In genomic region chr12:126191949-126192348, GRCh38 we compare ENCODE assay signal across 18 cellular contexts.
"Had no signal": no experiment of that assay in that cellular context is flagged by ENCODE, and none has a peak within 500 bp of the region (broad histone marks: within the 10 kb centered on the region; RNA-seq: fewer than 3 reads in every experiment).

No MANE protein-coding gene starts in this region.

- H3K4me3 ChIP-seq: lung, thyroid gland had no signal

- H3K27me3 ChIP-seq: thyroid gland had no signal

- H3K27ac Mint-ChIP-seq: activated CD4-positive, alpha-beta T cell treated with anti-CD3 and anti-CD28 coated beads, Interleukin-2, amount 10 ng/mL, durations not matched to agents 24 days and 14 days; activated naive CD4-positive, alpha-beta T cell treated with anti-CD3 and anti-CD28 coated beads, Interleukin-2, amount 10 ng/mL, durations not matched to agents 7 days and 5 days; activated naive CD8-positive, alpha-beta T cell treated with anti-CD3 and anti-CD28 coated beads, Interleukin-2, amount 50 U/mL, for 24 hours; nephron progenitor cell; progenitor cell of endocrine pancreas had no signal

- FAIRE-seq: kidney had no signal

- H3K36me3 ChIP-seq: breast epithelium, esophagus squamous epithelium, thyroid gland had no signal

- H3K9me3 ChIP-seq: breast epithelium, esophagus squamous epithelium, thyroid gland had no signal

- H3K36me3 Mint-ChIP-seq: activated naive CD4-positive, alpha-beta T cell treated with anti-CD3 and anti-CD28 coated beads, Interleukin-2, amount 10 ng/mL, durations not matched to agents 7 days and 5 days had no signal

- H3K4me3 Mint-ChIP-seq: activated CD4-positive, alpha-beta T cell treated with anti-CD3 and anti-CD28 coated beads, Interleukin-2, amount 10 ng/mL, durations not matched to agents 24 days and 14 days; activated naive CD4-positive, alpha-beta T cell treated with anti-CD3 and anti-CD28 coated beads, Interleukin-2, amount 10 ng/mL, durations not matched to agents 7 days and 5 days; activated naive CD8-positive, alpha-beta T cell treated with anti-CD3 and anti-CD28 coated beads, Interleukin-2, amount 50 U/mL, for 24 hours had no signal

- DNase-seq: activated CD4-positive, alpha-beta T cell treated with anti-CD3 and anti-CD28 coated beads, Interleukin-2, amount 10 ng/mL, durations not matched to agents 24 days and 14 days; activated CD8-positive, alpha-beta memory T cell treated with anti-CD3 and anti-CD28 coated beads, Interleukin-2, amount 50 U/mL, for 4 hours; activated effector memory CD4-positive, alpha-beta T cell treated with Interleukin-2 at 50 U/mL for 16 hours; activated naive CD4-positive, alpha-beta T cell treated with anti-CD3 and anti-CD28 coated beads, Interleukin-2, amount 10 ng/mL, durations not matched to agents 7 days and 5 days; activated naive CD8-positive, alpha-beta T cell treated with anti-CD3 and anti-CD28 coated beads, Interleukin-2, amount 50 U/mL, for 24 hours; activated T-cell treated with anti-CD3 and anti-CD28 coated beads, Interleukin-2, amount 50 U/mL, for 48 hours; esophagus squamous epithelium; kidney; nephron progenitor cell; occipital lobe; stimulated activated naive CD4-positive, alpha-beta T cell treated with Interleukin-2 at 50 U/mL for 16 hours; T1000; thyroid gland had no signal

- ATAC-seq: activated naive CD8-positive, alpha-beta T cell treated with anti-CD3 and anti-CD28 coated beads, Interleukin-2, amount 50 U/mL, for 24 hours; left lobe of liver had no signal

- H3K27me3 Mint-ChIP-seq: activated CD4-positive, alpha-beta T cell treated with anti-CD3 and anti-CD28 coated beads, Interleukin-2, amount 10 ng/mL, durations not matched to agents 24 days and 14 days had no signal

- H3K9me3 Mint-ChIP-seq: activated CD4-positive, alpha-beta T cell treated with anti-CD3 and anti-CD28 coated beads, Interleukin-2, amount 10 ng/mL, durations not matched to agents 24 days and 14 days; nephron progenitor cell had no signal

- H3K4me1 Mint-ChIP-seq: activated CD4-positive, alpha-beta T cell treated with anti-CD3 and anti-CD28 coated beads, Interleukin-2, amount 10 ng/mL, durations not matched to agents 24 days and 14 days; activated naive CD4-positive, alpha-beta T cell treated with anti-CD3 and anti-CD28 coated beads, Interleukin-2, amount 10 ng/mL, durations not matched to agents 7 days and 5 days; activated naive CD8-positive, alpha-beta T cell treated with anti-CD3 and anti-CD28 coated beads, Interleukin-2, amount 50 U/mL, for 24 hours had no signal

- H3K27ac ChIP-seq: breast epithelium, coronary artery, esophagus squamous epithelium, thyroid gland had no signal

- H3K4me1 ChIP-seq: breast epithelium, thyroid gland had no signal
